8 cellular contexts compared by ENCODE assay signal in the genomic region with DNA sequence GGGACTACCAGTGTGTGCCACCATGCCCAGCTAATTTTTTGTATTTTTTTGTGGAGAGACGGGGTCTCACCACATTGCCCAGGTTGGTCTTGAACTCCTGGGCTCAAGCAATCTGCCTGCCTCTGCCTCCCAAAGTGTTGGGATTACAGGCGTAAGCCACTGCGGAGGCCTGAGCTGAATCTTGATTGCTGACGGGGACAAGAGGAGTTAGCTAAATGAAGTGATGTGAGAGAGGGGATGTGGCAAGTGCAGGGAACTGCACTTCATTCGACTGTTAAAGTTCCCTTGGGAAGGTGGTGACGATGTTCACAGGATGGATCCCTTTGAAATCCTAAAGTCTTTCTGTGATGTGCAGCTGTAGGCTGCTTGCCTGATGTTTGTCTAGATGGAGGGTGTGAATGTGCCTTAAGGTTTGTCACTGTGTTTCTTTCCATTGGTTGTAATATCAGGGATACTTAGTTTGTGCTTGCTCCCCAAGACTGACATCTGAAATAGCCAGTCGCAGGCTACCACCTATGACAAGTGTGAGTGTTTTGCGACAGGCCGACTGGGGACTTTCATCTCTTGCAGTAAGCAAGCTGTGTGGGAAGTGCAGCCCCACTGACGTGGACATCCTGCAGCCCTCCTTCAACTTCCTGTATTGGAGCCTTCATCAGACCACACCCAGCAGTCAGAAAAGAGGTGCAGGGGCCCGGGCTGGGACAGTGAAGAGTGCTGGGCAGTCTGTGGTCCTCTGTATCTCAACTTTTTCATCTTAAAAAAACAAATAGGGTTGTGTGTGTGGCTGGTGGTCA. TPM values are rescaled to one million over a fixed set of nuclear protein-coding genes. Genes with fewer than 3 reads are reported as not detected.
DNase-seq lines count a peak whose midpoint lies in the region; ATAC-seq and TF ChIP-seq lines count a peak whose summit lies in the region.

No MANE protein-coding gene starts in this region.

- no peak overlapping the region for H3K4me2 ChIP-seq in DND-41 (ENCODE audit: insufficient read depth, low read length)

- H3K4me3 Mint-ChIP-seq in activated CD8-positive, alpha-beta T cell treated with anti-CD3 and anti-CD28 coated beads, Interleukin-2, amount 10 ng/mL, durations not matched to agents 7 days and 5 days: peak overlapping the region; percentile 87

- peak overlapping the region; percentile 99 for H3K27ac Mint-ChIP-seq in activated CD8-positive, alpha-beta T cell treated with anti-CD3 and anti-CD28 coated beads, Interleukin-2, amount 10 ng/mL, durations not matched to agents 7 days and 5 days

- in situ Hi-C loops in gastrocnemius medialis (cut with MboI; ENCODE audit: low sequenced_read_pairs in 4 of 4): no loop called here

- DNase-seq in DND-41 (peak; percentile 71), Kasumi-1 (lab: John Stamatoyannopoulos, UW) (peak; percentile 68 to 71), fibroblast of mammary gland (ENCODE audit: low read depth) (peak; percentile 33), gastrocnemius medialis (peak; percentile 20 to 65), NCI-H226 (no peak), D341Med (ENCODE audit: low spot score) (no peak)
- DNase-seq in activated CD8-positive, alpha-beta T cell treated with anti-CD3 and anti-CD28 coated beads, Interleukin-2, amount 10 ng/mL, durations not matched to agents 7 days and 5 days: peak; percentile 97

- H4K20me1 ChIP-seq in DND-41 (ENCODE audit: insufficient read depth, low read length): no peaks in the 10 kb centered on the region

- H3K27me3 Mint-ChIP-seq in activated CD8-positive, alpha-beta T cell treated with anti-CD3 and anti-CD28 coated beads, Interleukin-2, amount 10 ng/mL, durations not matched to agents 7 days and 5 days (ENCODE audit: low read depth): no peaks in the 10 kb centered on the region

- intact Hi-C loops in gastrocnemius medialis (cut with DNase I; ENCODE audit: low total_unique reads): loop anchor here (10.0 kb wide), 1 partner anchor 544 kb away; no protein-coding TSS in a partner anchor

- H3K4me1 Mint-ChIP-seq in activated CD8-positive, alpha-beta T cell treated with anti-CD3 and anti-CD28 coated beads, Interleukin-2, amount 10 ng/mL, durations not matched to agents 7 days and 5 days (ENCODE audit: low read depth): peaks cover 40% of the 10 kb centered on the region

- H3K9me3 ChIP-seq in DND-41 (ENCODE audit: insufficient read depth, low read length, severe bottlenecking) (no peaks in the 10 kb centered on the region), gastrocnemius medialis (no peaks in the 10 kb centered on the region)

- H3K27me3 ChIP-seq in DND-41 (ENCODE audit: insufficient read depth, low read length, poor library complexity) (no peaks in the 10 kb centered on the region), gastrocnemius medialis (no peaks in the 10 kb centered on the region)

- CTCF ChIA-PET in activated CD8-positive, alpha-beta T cell treated with anti-CD3 and anti-CD28 coated beads, Interleukin-2, amount 10 ng/mL, durations not matched to agents 7 days and 5 days (lab: Charles Lee): interaction anchor here (0.6 to 4.8 kb wide), 20 partner anchors 10 to 664 kb away, joined by 3 to 50 read pairs (median 4); a partner anchor contains a TSS

- H3K4me3 ChIP-seq in DND-41 (ENCODE audit: low read depth in 1 of 2, low read length in 2 of 2): no peak overlapping the region
- H3K4me3 ChIP-seq in fibroblast of mammary gland (ENCODE audit: control insufficient read depth, low read depth, low read length): no peak overlapping the region
- H3K4me3 ChIP-seq in gastrocnemius medialis: peak overlapping the region in 1 of 4 donors; percentile 11

- no peak for TF ChIP-seq POLR2A in gastrocnemius medialis (IDR thresholded peaks at IDR 0.05)

- no peaks in the 10 kb centered on the region for H3K79me2 ChIP-seq in DND-41 (ENCODE audit: insufficient read depth, low read length)

- ATAC-seq in DND-41 (ENCODE audit: insufficient read depth, low read depth) (peak; percentile 92), GM21528 (IDR thresholded peaks at IDR 0.05; ENCODE audit: low FRiP score, unreplicated experiment) (peak; percentile 84), gastrocnemius medialis (peak in 1 of 2 donors; percentile 58)
- peak; percentile 97 for ATAC-seq in activated CD8-positive, alpha-beta T cell treated with anti-CD3 and anti-CD28 coated beads, Interleukin-2, amount 10 ng/mL, durations not matched to agents 7 days and 5 days

- no peaks in the 10 kb centered on the region for H3K36me3 ChIP-seq in DND-41 (ENCODE audit: insufficient read depth, low read length)
- no peaks in the 10 kb centered on the region for H3K36me3 ChIP-seq in gastrocnemius medialis

- POLR2A ChIA-PET in activated CD8-positive, alpha-beta T cell treated with anti-CD3 and anti-CD28 coated beads, Interleukin-2, amount 10 ng/mL, durations not matched to agents 7 days and 5 days (lab: Charles Lee): interaction anchor here (0.5 to 6.6 kb wide), 33 partner anchors 8 to 1247 kb away, joined by 3 to 188 read pairs (median 4); a partner anchor contains a TSS

- H3K9me3 Mint-ChIP-seq in activated CD8-positive, alpha-beta T cell treated with anti-CD3 and anti-CD28 coated beads, Interleukin-2, amount 10 ng/mL, durations not matched to agents 7 days and 5 days (ENCODE audit: insufficient read depth): no peaks in the 10 kb centered on the region

- H3K36me3 Mint-ChIP-seq in activated CD8-positive, alpha-beta T cell treated with anti-CD3 and anti-CD28 coated beads, Interleukin-2, amount 10 ng/mL, durations not matched to agents 7 days and 5 days (ENCODE audit: low read depth): peaks cover 10% of the 10 kb centered on the region

- no peak overlapping the region for H2AFZ ChIP-seq in DND-41 (ENCODE audit: low read depth, low read length)

- H3K4me1 ChIP-seq in DND-41 (ENCODE audit: insufficient read depth, low read length): 0 out of 2 replicates have a peak, but pooled peaks cover 7% of the 10 kb centered on the region
- no peaks in the 10 kb centered on the region for H3K4me1 ChIP-seq in gastrocnemius medialis

- no peak for TF ChIP-seq CTCF in DND-41 (IDR thresholded peaks at IDR 0.05; ENCODE audit: borderline replicate concordance, extremely low read depth, low read length, poor library complexity, severe bottlenecking)
- no peak for TF ChIP-seq CTCF in fibroblast of mammary gland (conservative IDR thresholded peaks at IDR 0.05; ENCODE audit: control insufficient read depth, insufficient read depth, low read depth, low read length)
- no peak for TF ChIP-seq CTCF in gastrocnemius medialis (IDR thresholded peaks at IDR 0.05 in 4 of 5, conservative IDR thresholded peaks at IDR 0.05 in 1 of 5)

- H3K27ac ChIP-seq in DND-41 (ENCODE audit: low read length): no peak overlapping the region
- H3K27ac ChIP-seq in gastrocnemius medialis: no peak overlapping the region

- no peak overlapping the region for H3K9ac ChIP-seq in DND-41 (ENCODE audit: low read depth, low read length)

RNA-seq across cellular contexts. Expression of a gene that starts 19.6 kb away (rescaled TPM):
- 10 to 100 TPM; 20.3 to 20.9 TPM for total RNA-seq in activated CD8-positive, alpha-beta T cell treated with anti-CD3 and anti-CD28 coated beads, Interleukin-2, amount 10 ng/mL, durations not matched to agents 7 days and 5 days
- total RNA-seq in gastrocnemius medialis: 1 to 10 TPM; 3.3 to 7.7 (median 6.0) TPM

RNA-seq across cellular contexts. Expression of a gene that starts 52.0 kb away (rescaled TPM):
- 10 to 100 TPM; 93.0 to 93.7 TPM for total RNA-seq in activated CD8-positive, alpha-beta T cell treated with anti-CD3 and anti-CD28 coated beads, Interleukin-2, amount 10 ng/mL, durations not matched to agents 7 days and 5 days
- 10 to 100 TPM; 25.1 to 40.9 (median 36.1) TPM for total RNA-seq in gastrocnemius medialis

Comparison
In these comparisons a context has a peak if more than half of its experiments do, and no peak if none do; other contexts are left out.
1. DNase-seq: peak in DND-41 (single experiment), Kasumi-1 (2 of 2), activated CD8-positive, alpha-beta T cell treated with anti-CD3 and anti-CD28 coated beads, Interleukin-2, amount 10 ng/mL, durations not matched to agents 7 days and 5 days (single experiment), fibroblast of mammary gland (single experiment) and gastrocnemius medialis (2 of 2); none in NCI-H226 (single experiment) and D341Med (single experiment).